12 cellular contexts compared by ENCODE assay signal in the genomic region with DNA sequence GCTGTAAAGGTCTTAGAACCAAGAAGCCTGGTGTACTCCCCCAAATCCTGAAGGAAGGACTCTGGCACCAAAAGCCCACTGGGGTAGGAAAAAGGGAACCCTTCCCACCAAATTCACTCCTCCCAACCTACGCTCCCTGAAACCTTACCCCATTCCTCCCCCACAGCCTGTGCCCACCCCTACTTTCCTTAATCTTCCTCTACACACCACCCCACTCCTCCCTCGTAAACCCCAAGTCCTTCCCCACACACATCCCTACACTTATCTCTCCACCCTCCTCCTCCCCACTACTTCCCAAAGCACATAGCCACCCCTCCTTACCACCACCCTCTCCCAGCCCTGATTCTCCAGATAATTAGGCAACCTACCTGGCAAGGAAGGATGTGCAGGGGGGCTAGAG. TPM values are rescaled to one million over a fixed set of nuclear protein-coding genes. Genes with fewer than 3 reads are reported as not detected.
DNase-seq lines count a peak whose midpoint lies in the region; ATAC-seq and TF ChIP-seq lines count a peak whose summit lies in the region.
"Had no signal": no experiment of that assay in that cellular context is flagged by ENCODE, and none has a peak within 500 bp of the region (broad histone marks: within the 10 kb centered on the region; RNA-seq: fewer than 3 reads in every experiment).

No MANE protein-coding gene starts in this region.

- H3K4me1 Mint-ChIP-seq in CD4-positive, alpha-beta T cell (ENCODE audit: low read depth): peaks cover 29% of the 10 kb centered on the region
- peaks cover 32% of the 10 kb centered on the region for H3K4me1 Mint-ChIP-seq in activated naive CD8-positive, alpha-beta T cell treated with anti-CD3 and anti-CD28 coated beads, Interleukin-2, amount 50 U/mL, for 24 hours
- H3K4me1 Mint-ChIP-seq in naive thymus-derived CD8-positive, alpha-beta T cell: peaks cover 13 to 32% (median 23%) of the 10 kb centered on the region in 4 donors

- no peaks in the 10 kb centered on the region for H3K9me3 ChIP-seq in CD4-positive, alpha-beta T cell (ENCODE audit: control insufficient read depth, low read length)
- no peaks in the 10 kb centered on the region for H3K9me3 ChIP-seq in ascending aorta

- H3K27ac Mint-ChIP-seq in CD4-positive, alpha-beta T cell: peak overlapping the region; percentile 20
- H3K27ac Mint-ChIP-seq in activated naive CD8-positive, alpha-beta T cell treated with anti-CD3 and anti-CD28 coated beads, Interleukin-2, amount 50 U/mL, for 24 hours: no peak overlapping the region
- peak overlapping the region in 7 of 10 donors; percentile 0 to 75 (median 45) for H3K27ac Mint-ChIP-seq in naive thymus-derived CD8-positive, alpha-beta T cell
- H3K27ac Mint-ChIP-seq: activated B cell treated with CpG ODN at 0.5 μM for 24 hours had no signal

- CTCF ChIA-PET in CD4-positive, alpha-beta T cell (lab: Charles Lee): no interaction called here

- no peaks in the 10 kb centered on the region for H3K27me3 Mint-ChIP-seq in CD4-positive, alpha-beta T cell
- no peaks in the 10 kb centered on the region for H3K27me3 Mint-ChIP-seq in activated naive CD8-positive, alpha-beta T cell treated with anti-CD3 and anti-CD28 coated beads, Interleukin-2, amount 50 U/mL, for 24 hours
- no peaks in the 10 kb centered on the region for H3K27me3 Mint-ChIP-seq in naive thymus-derived CD8-positive, alpha-beta T cell
- H3K27me3 Mint-ChIP-seq: activated B cell treated with CpG ODN at 0.5 μM for 24 hours had no signal

- H3K4me1 ChIP-seq in ascending aorta: peaks cover 2 to 8% of the 10 kb centered on the region in 2 donors

- peak overlapping the region; percentile 69 for H3K4me3 Mint-ChIP-seq in CD4-positive, alpha-beta T cell
- peak overlapping the region; percentile 88 for H3K4me3 Mint-ChIP-seq in activated naive CD8-positive, alpha-beta T cell treated with anti-CD3 and anti-CD28 coated beads, Interleukin-2, amount 50 U/mL, for 24 hours
- H3K4me3 Mint-ChIP-seq in naive thymus-derived CD8-positive, alpha-beta T cell: peak overlapping the region in 8 of 10 donors; percentile 16 to 98 (median 56)

- H3K4me3 ChIP-seq in HFF-Myc (replicated peaks; ENCODE audit: low read depth, low read length) (peak overlapping the region; percentile 70), ascending aorta (peak overlapping the region in 1 of 2 donors; percentile 73)

- DNase-seq in CD4-positive, alpha-beta T cell: no peak
- DNase-seq in HFF-Myc (ENCODE audit: extremely low read depth, low read depth) (no peak), GM03348 (ENCODE audit: low spot score) (no peak), GF-D8 (lab: John Stamatoyannopoulos, UW) (no peak), ascending aorta (ENCODE audit: low spot score in 2 of 2) (no peak)
- DNase-seq in activated naive CD8-positive, alpha-beta T cell treated with anti-CD3 and anti-CD28 coated beads, Interleukin-2, amount 50 U/mL, for 24 hours: no peak
- no peak for DNase-seq in naive thymus-derived CD8-positive, alpha-beta T cell
- DNase-seq: activated B cell treated with CpG ODN at 0.5 μM for 24 hours, brain microvascular endothelial cell, NCI-H1092 treated with DMSO at 0.1 percent for 48 hours had no signal

- H3K27me3 ChIP-seq in CD4-positive, alpha-beta T cell (ENCODE audit: control insufficient read depth, insufficient read depth, low read length): no peaks in the 10 kb centered on the region
- no peaks in the 10 kb centered on the region for H3K27me3 ChIP-seq in ascending aorta
- H3K27me3 ChIP-seq: brain microvascular endothelial cell had no signal

- H3K27ac ChIP-seq in CD4-positive, alpha-beta T cell (ENCODE audit: low read depth, low read length): no peak overlapping the region
- no peak overlapping the region for H3K27ac ChIP-seq in ascending aorta
- H3K27ac ChIP-seq: brain microvascular endothelial cell had no signal

- no peak for TF ChIP-seq CTCF in CD4-positive, alpha-beta T cell (IDR thresholded peaks at IDR 0.05)
- TF ChIP-seq CTCF in HFF-Myc (IDR thresholded peaks at IDR 0.05; ENCODE audit: low read depth, low read length, missing control alignments) (no peak), ascending aorta (IDR thresholded peaks at IDR 0.05) (no peak)

- H3K36me3 Mint-ChIP-seq in CD4-positive, alpha-beta T cell (ENCODE audit: low read depth): peaks cover 24% of the 10 kb centered on the region
- H3K36me3 Mint-ChIP-seq in activated naive CD8-positive, alpha-beta T cell treated with anti-CD3 and anti-CD28 coated beads, Interleukin-2, amount 50 U/mL, for 24 hours (ENCODE audit: low read depth): peaks cover 10% of the 10 kb centered on the region
- H3K36me3 Mint-ChIP-seq in naive thymus-derived CD8-positive, alpha-beta T cell: peaks cover 0 to 26% (median 2%) of the 10 kb centered on the region in 3 donors

- peaks cover 9 to 14% of the 10 kb centered on the region in 2 donors for H3K36me3 ChIP-seq in ascending aorta
- H3K36me3 ChIP-seq: brain microvascular endothelial cell had no signal

- no peaks in the 10 kb centered on the region for H3K9me3 Mint-ChIP-seq in CD4-positive, alpha-beta T cell
- no peaks in the 10 kb centered on the region for H3K9me3 Mint-ChIP-seq in activated naive CD8-positive, alpha-beta T cell treated with anti-CD3 and anti-CD28 coated beads, Interleukin-2, amount 50 U/mL, for 24 hours
- H3K9me3 Mint-ChIP-seq in naive thymus-derived CD8-positive, alpha-beta T cell: no peaks in the 10 kb centered on the region
- H3K9me3 Mint-ChIP-seq: activated B cell treated with CpG ODN at 0.5 μM for 24 hours had no signal

- intact Hi-C loops in CD4-positive, alpha-beta T cell (cut with DNase I, micrococcal nuclease): loop anchor here (5.0 to 10.0 kb wide), 4 partner anchors 60 to 187 kb away; partner anchors contain the start of genes FOXO4 (in 2 of the 2), SNX12 (in 1 of the 2) and TAF1 (in 1 of the 2)
- intact Hi-C loops in ascending aorta (cut with DNase I): no loop called here

- POLR2A ChIA-PET in CD4-positive, alpha-beta T cell (lab: Charles Lee): interaction anchor here (1.0 kb wide), 1 partner anchor 31 kb away, joined by 6 read pairs; the partner anchor contains the start of gene NONO
- POLR2A ChIA-PET in naive thymus-derived CD8-positive, alpha-beta T cell (lab: Charles Lee): interaction anchor here (1.2 to 5.2 kb wide), 3 partner anchors 31 to 114 kb away, joined by 3 to 84 read pairs (median 5); partner anchors contain the start of genes NONO and TAF1

- no peak for ATAC-seq in CD4-positive, alpha-beta T cell (ENCODE audit: poor library complexity)
- no peak for ATAC-seq in activated naive CD8-positive, alpha-beta T cell treated with anti-CD3 and anti-CD28 coated beads, Interleukin-2, amount 50 U/mL, for 24 hours
- ATAC-seq in naive thymus-derived CD8-positive, alpha-beta T cell: no peak
- no peak for ATAC-seq in HG02884 (IDR thresholded peaks at IDR 0.05; ENCODE audit: unreplicated experiment)

RNA-seq across cellular contexts. Expression of gene ZMYM3, which starts 1.7 kb away (rescaled TPM):
- 10 to 100 TPM; 16.7 to 17.6 TPM for total RNA-seq in CD4-positive, alpha-beta T cell
- 10 to 100 TPM; 35.3 to 36.0 TPM for total RNA-seq in naive thymus-derived CD8-positive, alpha-beta T cell
- 1 to 10 TPM; 4.8 to 6.5 (median 5.0) TPM for polyA plus RNA-seq in naive thymus-derived CD8-positive, alpha-beta T cell
- 12.5 TPM for total RNA-seq in ascending aorta

RNA-seq across cellular contexts. Expression of gene GJB1, which starts 29.2 kb away (rescaled TPM):
- not detected for total RNA-seq in CD4-positive, alpha-beta T cell
- total RNA-seq in naive thymus-derived CD8-positive, alpha-beta T cell: not detected
- not detected for polyA plus RNA-seq in naive thymus-derived CD8-positive, alpha-beta T cell
- not detected for total RNA-seq in ascending aorta
- total RNA-seq: activated B cell treated with CpG ODN at 0.5 μM for 24 hours, mesenteric fat pad had no signal

RNA-seq across cellular contexts. Expression of gene NONO, which starts 31.2 kb away (rescaled TPM):
- 100 to 1,000 TPM; 440 to 472 TPM for total RNA-seq in CD4-positive, alpha-beta T cell
- 100 to 1,000 TPM; 372 to 387 TPM for total RNA-seq in naive thymus-derived CD8-positive, alpha-beta T cell
- 100 to 1,000 TPM; 177 to 199 (median 193) TPM for polyA plus RNA-seq in naive thymus-derived CD8-positive, alpha-beta T cell
- 178 TPM for total RNA-seq in ascending aorta

RNA-seq across cellular contexts. Expression of gene ITGB1BP2, which starts 49.3 kb away (rescaled TPM):
- 1 to 10 TPM; 2.9 to 3.4 TPM for total RNA-seq in CD4-positive, alpha-beta T cell
- total RNA-seq in naive thymus-derived CD8-positive, alpha-beta T cell: 1 to 10 TPM; 5.8 to 6.7 TPM
- polyA plus RNA-seq in naive thymus-derived CD8-positive, alpha-beta T cell: not detected
- not detected for total RNA-seq in ascending aorta
